18 cellular contexts compared by ENCODE assay signal in genomic region chr13:54949735-54950134, GRCh38.
DNase-seq lines count a peak whose midpoint lies in the region; ATAC-seq and TF ChIP-seq lines count a peak whose summit lies in the region.
"Had no signal": no experiment of that assay in that cellular context is flagged by ENCODE, and none has a peak within 500 bp of the region (broad histone marks: within the 10 kb centered on the region; RNA-seq: fewer than 3 reads in every experiment).

No MANE protein-coding gene starts in this region.

- no peaks in the 10 kb centered on the region for H3K27me3 Mint-ChIP-seq in MCF 10A (ENCODE audit: insufficient read depth, unreplicated experiment)
- H3K27me3 Mint-ChIP-seq in osteocyte (ENCODE audit: unreplicated experiment) = no peaks in the 10 kb centered on the region
- H3K27me3 Mint-ChIP-seq: CD4-positive, CD25-positive, alpha-beta regulatory T cell; IgD-negative memory B cell had no signal

- H3K27ac ChIP-seq in breast epithelium (no peak overlapping the region), RWPE1 (no peak overlapping the region)
- H3K27ac ChIP-seq: BLaER1 treated with 17β-estradiol and CSF1 and Interleukin-3, amounts not matched to agents 10 nM and 100 nM had no signal

- peak; percentile 24 for DNase-seq in MCF 10A (ENCODE audit: unreplicated experiment)
- no peak for DNase-seq in breast epithelium (ENCODE audit: low spot score in 2 of 2)
- DNase-seq in RWPE1 (ENCODE audit: low spot score) = peak; percentile 26
- DNase-seq in osteocyte (ENCODE audit: extremely low spot score, unreplicated experiment) = no peak
- DNase-seq in SW480 (ENCODE audit: low spot score) = no peak
- no peak for DNase-seq in GM19240 (ENCODE audit: insufficient read length, low spot score)
- DNase-seq: 8988T; ACHN; Calu3; CD4-positive, CD25-positive, alpha-beta regulatory T cell; DMS 273 treated with DMSO at 0.1 percent for 48 hours; DMS79 treated with DMSO at 0.1 percent for 48 hours; EL; H9 had no signal

- no peak for TF ChIP-seq POLR2A in breast epithelium (IDR thresholded peaks at IDR 0.05)

- no peaks in the 10 kb centered on the region for H3K4me1 ChIP-seq in breast epithelium
- H3K4me1 ChIP-seq: BLaER1 treated with 17β-estradiol and CSF1 and Interleukin-3, amounts not matched to agents 10 nM and 100 nM had no signal

- intact Hi-C loops in MCF 10A (cut with micrococcal nuclease) (no loop called here), breast epithelium (cut with DNase I; ENCODE audit: low total_unique reads) (no loop called here)

- no peaks in the 10 kb centered on the region for H3K9me3 ChIP-seq in breast epithelium

- H3K27me3 ChIP-seq in breast epithelium = no peaks in the 10 kb centered on the region
- H3K27me3 ChIP-seq: BLaER1 treated with 17β-estradiol and CSF1 and Interleukin-3, amounts not matched to agents 10 nM and 100 nM had no signal

- no TSS peak for BruUV-seq in MCF 10A (replicated peaks; lab: Mats Ljungman, UMichigan)

- H3K4me3 Mint-ChIP-seq in MCF 10A (ENCODE audit: unreplicated experiment) (no peak overlapping the region), osteocyte (ENCODE audit: unreplicated experiment) (no peak overlapping the region)
- H3K4me3 Mint-ChIP-seq: CD4-positive, CD25-positive, alpha-beta regulatory T cell; GM23338; H9; IgD-negative memory B cell had no signal

- CTCF ChIA-PET in MCF 10A (lab: Yijun Ruan, JAX) (interaction anchor here (0.6 kb wide), 1 partner anchor 9 kb away, joined by 3 read pairs; no protein-coding TSS in a partner anchor), RWPE1 (lab: Yijun Ruan, JAX) (no interaction called here)

- no peak overlapping the region for H3K4me3 ChIP-seq in breast epithelium
- H3K4me3 ChIP-seq: BLaER1 treated with 17β-estradiol and CSF1 and Interleukin-3, amounts not matched to agents 10 nM and 100 nM; GM23338 had no signal

- H3K36me3 Mint-ChIP-seq in MCF 10A (ENCODE audit: insufficient read depth, unreplicated experiment) = no peaks in the 10 kb centered on the region
- H3K36me3 Mint-ChIP-seq in osteocyte (ENCODE audit: unreplicated experiment) = no peaks in the 10 kb centered on the region
- H3K36me3 Mint-ChIP-seq: IgD-negative memory B cell had no signal

- no peaks in the 10 kb centered on the region for H3K36me3 ChIP-seq in breast epithelium
- H3K36me3 ChIP-seq: BLaER1 treated with 17β-estradiol and CSF1 and Interleukin-3, amounts not matched to agents 10 nM and 100 nM had no signal

- H3K9me3 Mint-ChIP-seq in MCF 10A (ENCODE audit: unreplicated experiment) = peaks cover 8% of the 10 kb centered on the region
- peaks cover 1% of the 10 kb centered on the region for H3K9me3 Mint-ChIP-seq in osteocyte (ENCODE audit: unreplicated experiment)

- POLR2A ChIA-PET in MCF 10A (lab: Yijun Ruan, JAX) = no interaction called here
- POLR2A ChIA-PET in RWPE1 (lab: Yijun Ruan, JAX; ENCODE audit: low non-redundant PET) = no interaction called here

- TF ChIP-seq CTCF in MCF 10A (IDR thresholded peaks at IDR 0.05; ENCODE audit: unreplicated experiment) = no peak
- TF ChIP-seq CTCF in breast epithelium (IDR thresholded peaks at IDR 0.05) = no peak
- no peak for TF ChIP-seq CTCF in RWPE1 (conservative IDR thresholded peaks at IDR 0.05; ENCODE audit: low read depth)
- TF ChIP-seq CTCF in osteocyte (IDR thresholded peaks at IDR 0.05) = no peak

- H3K27ac Mint-ChIP-seq in MCF 10A (ENCODE audit: low read depth, unreplicated experiment) (no peak overlapping the region), osteocyte (ENCODE audit: unreplicated experiment) (no peak overlapping the region)
- H3K27ac Mint-ChIP-seq: CD4-positive, CD25-positive, alpha-beta regulatory T cell; GM23338; H9; IgD-negative memory B cell had no signal

- peaks cover 5% of the 10 kb centered on the region for H3K4me1 Mint-ChIP-seq in MCF 10A (ENCODE audit: insufficient read depth, unreplicated experiment)
- no peaks in the 10 kb centered on the region for H3K4me1 Mint-ChIP-seq in osteocyte (ENCODE audit: unreplicated experiment)
- H3K4me1 Mint-ChIP-seq: CD4-positive, CD25-positive, alpha-beta regulatory T cell; IgD-negative memory B cell had no signal

- peak; percentile 60 for ATAC-seq in esophagus mucosa
- ATAC-seq: GM23338 had no signal

Comparison
In these comparisons a context has a peak if more than half of its experiments do, and no peak if none do; other contexts are left out.
1. DNase-seq: peak in MCF 10A (single experiment) and RWPE1 (single experiment); none in breast epithelium (0 of 2), osteocyte (single experiment), SW480 (single experiment) and GM19240 (single experiment).